ENCODE assay signal across 24 cellular contexts in genomic region chr11:117749541-117749910, GRCh38. TPM values are rescaled to one million over a fixed set of nuclear protein-coding genes. Genes with fewer than 3 reads are reported as not detected.
DNase-seq lines count a peak whose midpoint lies in the region; ATAC-seq and TF ChIP-seq lines count a peak whose summit lies in the region.
"Had no signal": no experiment of that assay in that cellular context is flagged by ENCODE, and none has a peak within 500 bp of the region (broad histone marks: within the 10 kb centered on the region; RNA-seq: fewer than 3 reads in every experiment).

No MANE protein-coding gene starts in this region.

- no peaks in the 10 kb centered on the region for H3K36me3 Mint-ChIP-seq in activated CD4-positive, alpha-beta memory T cell treated with anti-CD3 and anti-CD28 coated beads, Interleukin-2, amount 10 ng/mL, durations not matched to agents 7 days and 5 days (ENCODE audit: low read depth)
- H3K36me3 Mint-ChIP-seq: CD4-positive, alpha-beta memory T cell had no signal

- no peaks in the 10 kb centered on the region for H3K4me1 ChIP-seq in sigmoid colon
- H3K4me1 ChIP-seq: SJSA1 had no signal

- TF ChIP-seq CTCF in sigmoid colon (IDR thresholded peaks at IDR 0.05) = no peak

- no peak overlapping the region for H3K27ac ChIP-seq in sigmoid colon
- H3K27ac ChIP-seq: 22Rv1, BLaER1, GM23248, SJSA1 had no signal

- no peak overlapping the region for H3K4me3 ChIP-seq in sigmoid colon
- H3K4me3 ChIP-seq: BLaER1, GM23248, SJSA1 had no signal

- no peak overlapping the region for H3K27ac Mint-ChIP-seq in activated CD4-positive, alpha-beta memory T cell treated with anti-CD3 and anti-CD28 coated beads, Interleukin-2, amount 10 ng/mL, durations not matched to agents 7 days and 5 days
- H3K27ac Mint-ChIP-seq: CD4-positive, alpha-beta memory T cell had no signal

- H3K9me3 ChIP-seq in sigmoid colon = no peaks in the 10 kb centered on the region
- H3K9me3 ChIP-seq: BLaER1, Caco-2, SJSA1 had no signal

- peak; percentile 81 for DNase-seq in G401 (ENCODE audit: low spot score)
- DNase-seq in cerebellum (ENCODE audit: low spot score) = peak; percentile 54
- DNase-seq in left lobe of liver (ENCODE audit: low spot score) = no peak
- DNase-seq in sigmoid colon = peak; percentile 40
- no peak for DNase-seq in inferior parietal cortex (ENCODE audit: extremely low spot score)
- DNase-seq in DMS153 (lab: John Stamatoyannopoulos, UW) = no peak
- no peak for DNase-seq in activated CD4-positive, alpha-beta memory T cell treated with anti-CD3 and anti-CD28 coated beads, Interleukin-2, amount 10 ng/mL, durations not matched to agents 7 days and 5 days
- DNase-seq in epidermal melanocyte (ENCODE audit: insufficient read length, low spot score) = no peak
- DNase-seq: ACHN; CD4-positive, alpha-beta memory T cell; DMS 273 treated with DMSO at 0.1 percent for 48 hours; DND-41; GM23248; HCEC 1CT; Kasumi-1; NCI-H1694; NCI-H2081 treated with DMSO at 0.1 percent for 48 hours; NCI-H526 treated with DMSO at 0.1 percent for 48 hours; OCI-M1 had no signal

- ATAC-seq in left lobe of liver = peak; percentile 15

- CTCF ChIA-PET in activated CD4-positive, alpha-beta memory T cell treated with anti-CD3 and anti-CD28 coated beads, Interleukin-2, amount 10 ng/mL, durations not matched to agents 7 days and 5 days (lab: Charles Lee) = no interaction called here

- TF ChIP-seq POLR2A in sigmoid colon (IDR thresholded peaks at IDR 0.05) = no peak

- in situ Hi-C loops in G401 (cut with HindIII; ENCODE audit: low sequenced_read_pairs) = no loop called here

- H3K9me3 Mint-ChIP-seq in activated CD4-positive, alpha-beta memory T cell treated with anti-CD3 and anti-CD28 coated beads, Interleukin-2, amount 10 ng/mL, durations not matched to agents 7 days and 5 days = no peaks in the 10 kb centered on the region

- 55 to 80% methylated on average over 8 of the region's 8 CpGs for WGBS in sigmoid colon, 2 donors

- H3K4me1 Mint-ChIP-seq in activated CD4-positive, alpha-beta memory T cell treated with anti-CD3 and anti-CD28 coated beads, Interleukin-2, amount 10 ng/mL, durations not matched to agents 7 days and 5 days = no peaks in the 10 kb centered on the region
- H3K4me1 Mint-ChIP-seq: CD4-positive, alpha-beta memory T cell had no signal

- POLR2A ChIA-PET in activated CD4-positive, alpha-beta memory T cell treated with anti-CD3 and anti-CD28 coated beads, Interleukin-2, amount 10 ng/mL, durations not matched to agents 7 days and 5 days (lab: Charles Lee) = no interaction called here

- H3K27me3 Mint-ChIP-seq in activated CD4-positive, alpha-beta memory T cell treated with anti-CD3 and anti-CD28 coated beads, Interleukin-2, amount 10 ng/mL, durations not matched to agents 7 days and 5 days = peaks cover 2% of the 10 kb centered on the region

- no peak overlapping the region for H3K4me3 Mint-ChIP-seq in activated CD4-positive, alpha-beta memory T cell treated with anti-CD3 and anti-CD28 coated beads, Interleukin-2, amount 10 ng/mL, durations not matched to agents 7 days and 5 days
- H3K4me3 Mint-ChIP-seq: CD4-positive, alpha-beta memory T cell had no signal

- no peaks in the 10 kb centered on the region for H3K27me3 ChIP-seq in sigmoid colon
- H3K27me3 ChIP-seq: BLaER1, SJSA1 had no signal

- no peaks in the 10 kb centered on the region for H3K36me3 ChIP-seq in sigmoid colon
- H3K36me3 ChIP-seq: BLaER1, SJSA1 had no signal

- TF ChIP-seq EP300 in sigmoid colon (IDR thresholded peaks at IDR 0.05) = no peak

- intact Hi-C loops in sigmoid colon (cut with DNase I) = no loop called here

RNA-seq across cellular contexts. Expression of gene DSCAML1, which starts 47.5 kb away (rescaled TPM):
- not detected in 2 replicates for total RNA-seq in G401 (2014; rRNA removed; shearing (Covaris generic))
- total RNA-seq in cerebellum (18.8 TPM), left lobe of liver (1.4 TPM), sigmoid colon (1 to 10 TPM; 1.1 to 7.5 (median 2.2) TPM)
- 1 to 10 TPM in 1 of 3 donors, under 1 TPM in 2; under 0.01 to 1.2 (median 0.23) TPM for polyA plus RNA-seq in sigmoid colon
- total RNA-seq in activated CD4-positive, alpha-beta memory T cell treated with anti-CD3 and anti-CD28 coated beads, Interleukin-2, amount 10 ng/mL, durations not matched to agents 7 days and 5 days = under 1 TPM in 1 of 2 experiments, not detected in 1; 0.03 TPM
- total RNA-seq: Caco-2, GM23248, MCF 10A had no signal
- polyA plus RNA-seq: CD4-positive, alpha-beta memory T cell; GM23248 had no signal

Comparison
In these comparisons a context has a peak if more than half of its experiments do, and no peak if none do; other contexts are left out.
1. DNase-seq: peak in G401 (single experiment), cerebellum (single experiment) and sigmoid colon (single experiment); none in left lobe of liver (single experiment), inferior parietal cortex (single experiment), DMS153 (single experiment), activated CD4-positive, alpha-beta memory T cell treated with anti-CD3 and anti-CD28 coated beads, Interleukin-2, amount 10 ng/mL, durations not matched to agents 7 days and 5 days (single experiment) and epidermal melanocyte (single experiment).